Comparison of ENCODE assay signal across 10 cellular contexts in genomic region chr7:55185941-55186609, GRCh38.
DNase-seq lines count a peak whose midpoint lies in the region; ATAC-seq, FAIRE-seq and TF ChIP-seq lines count a peak whose summit lies in the region.
"Had no signal": no experiment of that assay in that cellular context is flagged by ENCODE, and none has a peak within 500 bp of the region (broad histone marks: within the 10 kb centered on the region; RNA-seq: fewer than 3 reads in every experiment).

No MANE protein-coding gene starts in this region.

- no peak for TF ChIP-seq POLR2A in GM12892 (IDR thresholded peaks at IDR 0.05; ENCODE audit: low read depth, low read length)

- DNase-seq in RPMI7951 (ENCODE audit: low read depth) (peak; percentile 100), fibroblast of gingiva (ENCODE audit: low read depth) (peak; percentile 77), sciatic nerve (ENCODE audit: low spot score) (no peak), GM19238 (ENCODE audit: insufficient read length, low spot score) (no peak), mesenteric fat pad (ENCODE audit: low spot score) (no peak), GM12892 (ENCODE audit: insufficient read length) (no peak)
- DNase-seq: SJCRH30; stimulated activated naive CD8-positive, alpha-beta T cell treated with anti-CD3 and anti-CD28 coated beads, Interleukin-15, Interleukin-2, amounts not matched to agents 100 U/mL and 50 U/mL, for 24 hours had no signal

- peak; percentile 46 for ATAC-seq in GM18498 (IDR thresholded peaks at IDR 0.05; ENCODE audit: unreplicated experiment)
- ATAC-seq in sciatic nerve, result peak; percentile 53
- ATAC-seq in GM19395 (IDR thresholded peaks at IDR 0.05; ENCODE audit: unreplicated experiment), result no peak
- ATAC-seq: stimulated activated naive CD8-positive, alpha-beta T cell treated with anti-CD3 and anti-CD28 coated beads, Interleukin-15, Interleukin-2, amounts not matched to agents 100 U/mL and 50 U/mL, for 24 hours had no signal

- FAIRE-seq in GM12892 (lab: Jason Lieb, UNC), result no peak

- intact Hi-C loops in sciatic nerve (cut with DNase I), result no loop called here

Comparison
In these comparisons a context has a peak if more than half of its experiments do, and no peak if none do; other contexts are left out.
1. DNase-seq: peak in RPMI7951 (single experiment) and fibroblast of gingiva (single experiment); none in sciatic nerve (single experiment), GM19238 (single experiment), mesenteric fat pad (single experiment) and GM12892 (single experiment).